Comparison of ENCODE assay signal across 1 cellular context in genomic region chr17:42865638-42866094, GRCh38.
TF ChIP-seq lines count a peak whose summit lies in the region.

No MANE protein-coding gene starts in this region.

TF ChIP-seq in H1, 55 proteins besides CTCF, POLR2A, EP300 and RAD21:
- TF ChIP-seq POLR2AphosphoS5 (IDR thresholded peaks at IDR 0.05; ENCODE audit: low read depth, low read length) = no peak
